Comparison of ENCODE assay signal across 10 cellular contexts in genomic region chr3:43999920-44000319, GRCh38.
DNase-seq lines count a peak whose midpoint lies in the region; ATAC-seq and TF ChIP-seq lines count a peak whose summit lies in the region.
"Had no signal": no experiment of that assay in that cellular context is flagged by ENCODE, and none has a peak within 500 bp of the region (broad histone marks: within the 10 kb centered on the region; RNA-seq: fewer than 3 reads in every experiment).

No MANE protein-coding gene starts in this region.

- 65 to 70% methylated on average over 2 of the region's 2 CpGs for WGBS in testis, 2 donors

- H3K36me3 ChIP-seq in SK-N-MC (ENCODE audit: insufficient read depth, low read length) (no peaks in the 10 kb centered on the region), PC-3 (ENCODE audit: low read depth, low read length) (no peaks in the 10 kb centered on the region), testis (ENCODE audit: low read depth, missing control alignments) (no peaks in the 10 kb centered on the region)

- H4K20me1 ChIP-seq in PC-3 (ENCODE audit: low read length): no peaks in the 10 kb centered on the region

- H3K27me3 Mint-ChIP-seq in osteocyte (ENCODE audit: unreplicated experiment): peaks cover 26% of the 10 kb centered on the region
- peaks cover 64% of the 10 kb centered on the region for H3K27me3 Mint-ChIP-seq in activated CD4-positive, alpha-beta memory T cell treated with anti-CD3 and anti-CD28 coated beads for 36 hours

- peak overlapping the region; percentile 80 for H3K4me3 Mint-ChIP-seq in osteocyte (ENCODE audit: unreplicated experiment)
- H3K4me3 Mint-ChIP-seq in activated CD4-positive, alpha-beta memory T cell treated with anti-CD3 and anti-CD28 coated beads for 36 hours: no peak overlapping the region

- POLR2A ChIA-PET in activated CD4-positive, alpha-beta memory T cell treated with anti-CD3 and anti-CD28 coated beads for 36 hours (lab: Charles Lee): no interaction called here
- POLR2A ChIA-PET in PC-3 (lab: Charles Lee; ENCODE audit: unreplicated experiment): no interaction called here

- H3K4me1 Mint-ChIP-seq in osteocyte (ENCODE audit: unreplicated experiment): peaks cover 49% of the 10 kb centered on the region
- peaks cover 35% of the 10 kb centered on the region for H3K4me1 Mint-ChIP-seq in activated CD4-positive, alpha-beta memory T cell treated with anti-CD3 and anti-CD28 coated beads for 36 hours (ENCODE audit: low read depth)

- H3K9me2 ChIP-seq in PC-3 (replicated peaks; ENCODE audit: low read length): no peaks in the 10 kb centered on the region

- no peak for TF ChIP-seq POLR2A in testis (IDR thresholded peaks at IDR 0.05)

- ATAC-seq in PC-3: no peak
- ATAC-seq in left cardiac atrium: no peak

- no peak overlapping the region for H3K27ac ChIP-seq in SK-N-MC
- no peak overlapping the region for H3K27ac ChIP-seq in PC-3 (ENCODE audit: low read length)
- no peak overlapping the region for H3K27ac ChIP-seq in testis

- CTCF ChIA-PET in activated CD4-positive, alpha-beta memory T cell treated with anti-CD3 and anti-CD28 coated beads for 36 hours (lab: Charles Lee): no interaction called here
- CTCF ChIA-PET in PC-3 (lab: Charles Lee): no interaction called here

- H3K27ac Mint-ChIP-seq in osteocyte (ENCODE audit: unreplicated experiment): peak overlapping the region; percentile 61
- H3K27ac Mint-ChIP-seq in activated CD4-positive, alpha-beta memory T cell treated with anti-CD3 and anti-CD28 coated beads for 36 hours: no peak overlapping the region
- H3K27ac Mint-ChIP-seq: activated naive CD4-positive, alpha-beta T cell treated with anti-CD3 and anti-CD28 coated beads for 36 hours had no signal

- H3K9ac ChIP-seq in SK-N-MC (ENCODE audit: insufficient read length) (peak overlapping the region; percentile 63), PC-3 (ENCODE audit: low read length) (no peak overlapping the region)

- intact Hi-C loops in activated CD4-positive, alpha-beta memory T cell treated with anti-CD3 and anti-CD28 coated beads for 36 hours (cut with micrococcal nuclease): loop anchor here (10.0 kb wide), 2 partner anchors 105 to 115 kb away; no protein-coding TSS in a partner anchor
- intact Hi-C loops in PC-3 (cut with micrococcal nuclease) (loop anchor here (10.0 kb wide), 1 partner anchor 145 kb away; no protein-coding TSS in a partner anchor), testis (cut with DNase I; ENCODE audit: low total_unique reads) (no loop called here), left cardiac atrium (cut with DNase I) (loop anchor here in 1 of 2 donors (10.0 kb wide), 1 partner anchor 195 kb away; no protein-coding TSS in a partner anchor)

- H3K4me3 ChIP-seq in GM12865 (ENCODE audit: low read depth, low read length): peak overlapping the region; percentile 69
- H3K4me3 ChIP-seq in SK-N-MC: peak overlapping the region; percentile 81
- peak overlapping the region; percentile 81 for H3K4me3 ChIP-seq in epithelial cell of proximal tubule (ENCODE audit: low read depth, low read length)
- no peak overlapping the region for H3K4me3 ChIP-seq in PC-3 (ENCODE audit: low read length)
- peak overlapping the region in 1 of 2 donors; percentile 64 for H3K4me3 ChIP-seq in testis

- no peaks in the 10 kb centered on the region for H3K9me3 Mint-ChIP-seq in osteocyte (ENCODE audit: unreplicated experiment)
- no peaks in the 10 kb centered on the region for H3K9me3 Mint-ChIP-seq in activated CD4-positive, alpha-beta memory T cell treated with anti-CD3 and anti-CD28 coated beads for 36 hours
- H3K9me3 Mint-ChIP-seq: activated naive CD4-positive, alpha-beta T cell treated with anti-CD3 and anti-CD28 coated beads for 36 hours had no signal

- H3F3A ChIP-seq in PC-3 (ENCODE audit: low read length, unreplicated experiment): no peaks in the 10 kb centered on the region

- H3K79me2 ChIP-seq in PC-3 (ENCODE audit: low read length): no peaks in the 10 kb centered on the region

- no peak overlapping the region for H2AFZ ChIP-seq in PC-3 (ENCODE audit: low read length)

- H3K4me2 ChIP-seq in PC-3 (ENCODE audit: low read length): no peak overlapping the region

- H3K27me3 ChIP-seq in PC-3 (ENCODE audit: low read length) (no peaks in the 10 kb centered on the region), testis (no peaks in the 10 kb centered on the region)

- H3K36me3 Mint-ChIP-seq in osteocyte (ENCODE audit: unreplicated experiment): peaks cover 1% of the 10 kb centered on the region
- H3K36me3 Mint-ChIP-seq in activated CD4-positive, alpha-beta memory T cell treated with anti-CD3 and anti-CD28 coated beads for 36 hours: no peaks in the 10 kb centered on the region

- no peak for TF ChIP-seq CTCF in GM12865 (IDR thresholded peaks at IDR 0.05; ENCODE audit: insufficient read depth, low read depth, low read length, missing control alignments)
- no peak for TF ChIP-seq CTCF in epithelial cell of proximal tubule (conservative IDR thresholded peaks at IDR 0.05; ENCODE audit: low read depth, low read length)
- TF ChIP-seq CTCF in osteocyte (IDR thresholded peaks at IDR 0.05): no peak
- TF ChIP-seq CTCF in PC-3 (conservative IDR thresholded peaks at IDR 0.05; ENCODE audit: low read depth, low read length): no peak
- no peak for TF ChIP-seq CTCF in testis (IDR thresholded peaks at IDR 0.05)

- DNase-seq in GM12865 (ENCODE audit: low read depth) (no peak), SK-N-MC (ENCODE audit: low read depth, low spot score) (no peak), epithelial cell of proximal tubule (ENCODE audit: low read depth) (no peak), osteocyte (ENCODE audit: extremely low spot score, unreplicated experiment) (no peak), PC-3 (no peak), testis (no peak), left cardiac atrium (no peak)
- DNase-seq in activated CD4-positive, alpha-beta memory T cell treated with anti-CD3 and anti-CD28 coated beads for 36 hours: no peak
- DNase-seq: activated naive CD4-positive, alpha-beta T cell treated with anti-CD3 and anti-CD28 coated beads for 36 hours; GDM1 had no signal

- H3K4me1 ChIP-seq in PC-3 (ENCODE audit: insufficient read depth, low read length) (peaks cover 16% of the 10 kb centered on the region), testis (peaks cover 28% of the 10 kb centered on the region)

- BruUV-seq in PC-3 (replicated peaks; lab: Mats Ljungman, UMichigan): no TSS peak

- H3K9me3 ChIP-seq in SK-N-MC (ENCODE audit: low read depth, low read length) (no peaks in the 10 kb centered on the region), PC-3 (ENCODE audit: low read length) (no peaks in the 10 kb centered on the region), testis (no peaks in the 10 kb centered on the region)
